Comparison of ENCODE assay signal across 10 cellular contexts in genomic region chr3:50300681-50301254, GRCh38. TPM values are rescaled to one million over a fixed set of nuclear protein-coding genes. Genes with fewer than 3 reads are reported as not detected.
DNase-seq lines count a peak whose midpoint lies in the region; ATAC-seq, FAIRE-seq and TF ChIP-seq lines count a peak whose summit lies in the region.
"Had no signal": no experiment of that assay in that cellular context is flagged by ENCODE, and none has a peak within 500 bp of the region (broad histone marks: within the 10 kb centered on the region; RNA-seq: fewer than 3 reads in every experiment).

No MANE protein-coding gene starts in this region.

- 0 out of 3 replicates have a peak, but pooled peaks have one; percentile 23 for TF ChIP-seq CTCF in H9 (conservative IDR thresholded peaks at IDR 0.05)
- TF ChIP-seq CTCF in hepatocyte (IDR thresholded peaks at IDR 0.05; ENCODE audit: poor library complexity) = no peak

- no peaks in the 10 kb centered on the region for H3K9me2 ChIP-seq in hepatocyte (replicated peaks; ENCODE audit: insufficient read depth)

- H3K36me3 Mint-ChIP-seq in H9 (ENCODE audit: insufficient read depth in 1 of 3, low read depth in 3 of 3) = peaks cover 0 to 8% (median 1%) of the 10 kb centered on the region in 3 experiments; a peak in 1 of 7 replicates
- H3K36me3 Mint-ChIP-seq in activated CD8-positive, alpha-beta T cell treated with anti-CD3 and anti-CD28 coated beads, Interleukin-2, amount 10 ng/mL, durations not matched to agents 7 days and 5 days (ENCODE audit: low read depth) = peaks cover 2% of the 10 kb centered on the region

- no peak overlapping the region for H4K91ac ChIP-seq in H9 (ENCODE audit: insufficient read length, low read depth, low read length)

- no peak overlapping the region for H3K27ac ChIP-seq in H9 (ENCODE audit: insufficient read length, low read depth, low read length)
- peak overlapping the region; percentile 94 for H3K27ac ChIP-seq in hepatocyte
- H3K27ac ChIP-seq in skeletal muscle tissue (ENCODE audit: low read depth, low read length) = peak overlapping the region; percentile 88

- H4K5ac ChIP-seq in H9 (ENCODE audit: insufficient read length, low read depth, low read length) = no peak overlapping the region

- no peak overlapping the region for H3K23ac ChIP-seq in H9 (ENCODE audit: insufficient read length, low read depth, low read length)

- no peak overlapping the region for H3T11ph ChIP-seq in H9 (ENCODE audit: low read length)

- H3K14ac ChIP-seq in H9 (ENCODE audit: insufficient read depth, low read length) = no peak overlapping the region

- no peak overlapping the region for H4K8ac ChIP-seq in H9 (replicated peaks; ENCODE audit: insufficient read length, low read depth, low read length)

- H3K9ac ChIP-seq in H9 (ENCODE audit: extremely low read depth, insufficient read length, low read length) (no peak overlapping the region), skeletal muscle tissue (ENCODE audit: low read depth in 1 of 3, low read length in 3 of 3) (peak overlapping the region; percentile 83 to 96 (median 94))

- POLR2A ChIA-PET in activated CD8-positive, alpha-beta T cell treated with anti-CD3 and anti-CD28 coated beads, Interleukin-2, amount 10 ng/mL, durations not matched to agents 7 days and 5 days (lab: Charles Lee) = no interaction called here

- H3K4ac ChIP-seq in H9 (ENCODE audit: low read depth, low read length) = no peak overlapping the region

- no peaks in the 10 kb centered on the region for H3K9me3 ChIP-seq in H9 (ENCODE audit: control insufficient read depth, low read depth, low read length)
- H3K9me3 ChIP-seq in hepatocyte (ENCODE audit: low read depth) = no peaks in the 10 kb centered on the region
- no peaks in the 10 kb centered on the region for H3K9me3 ChIP-seq in skeletal muscle tissue (ENCODE audit: control insufficient read depth in 3 of 3, low read length in 3 of 3)

- peaks cover 6% of the 10 kb centered on the region for H3K23me2 ChIP-seq in H9 (ENCODE audit: insufficient read length, low read depth, low read length, poor library complexity, severe bottlenecking)

- H3K79me1 ChIP-seq in H9 (ENCODE audit: insufficient read depth, low read depth, low read length, poor library complexity, severe bottlenecking) = no peaks in the 10 kb centered on the region

- no peak overlapping the region for H2BK15ac ChIP-seq in H9 (ENCODE audit: low read depth, low read length)

- peak overlapping the region in 1 of 2 experiments; percentile 99; a peak in 1 of 5 replicates for H3K4me3 Mint-ChIP-seq in H9
- peak overlapping the region; percentile 97 for H3K4me3 Mint-ChIP-seq in activated CD8-positive, alpha-beta T cell treated with anti-CD3 and anti-CD28 coated beads, Interleukin-2, amount 10 ng/mL, durations not matched to agents 7 days and 5 days

- in situ Hi-C loops in ACHN (cut with HindIII; ENCODE audit: low pct_ligation_motif_present, low pct_unique_long_range_greater_than_20kb, low sequenced_read_pairs) = no loop called here

- H2BK20ac ChIP-seq in H9 (ENCODE audit: low read depth, low read length, poor library complexity, severe bottlenecking) = no peak overlapping the region

- H3K4me1 Mint-ChIP-seq in H9 = peaks cover 25 to 27% of the 10 kb centered on the region in 2 experiments
- H3K4me1 Mint-ChIP-seq in activated CD8-positive, alpha-beta T cell treated with anti-CD3 and anti-CD28 coated beads, Interleukin-2, amount 10 ng/mL, durations not matched to agents 7 days and 5 days (ENCODE audit: low read depth) = peaks cover 32% of the 10 kb centered on the region

- H3K79me2 ChIP-seq in H9 (ENCODE audit: insufficient read depth, low read length) (no peaks in the 10 kb centered on the region), hepatocyte (peaks cover 11% of the 10 kb centered on the region)

- H2AK5ac ChIP-seq in H9 (ENCODE audit: insufficient read length, low read length) = no peak overlapping the region

- H3K4me3 ChIP-seq in hepatocyte = no peak overlapping the region
- H3K4me3 ChIP-seq in skeletal muscle tissue (ENCODE audit: low read length in 3 of 3) = peak overlapping the region; percentile 84 to 86 (median 86)

- H4K20me1 ChIP-seq in H9 (ENCODE audit: control insufficient read depth, insufficient read depth, insufficient read length) (no peaks in the 10 kb centered on the region), hepatocyte (ENCODE audit: insufficient read depth, poor library complexity, severe bottlenecking) (no peaks in the 10 kb centered on the region)

- no peak overlapping the region for H2BK12ac ChIP-seq in H9 (ENCODE audit: insufficient read length, low read depth, low read length)

- H3K4me2 ChIP-seq in H9 (ENCODE audit: insufficient read depth, insufficient read length, low read length) = no peak overlapping the region
- peak overlapping the region; percentile 79 for H3K4me2 ChIP-seq in hepatocyte

- peaks cover 0 to 8% of the 10 kb centered on the region in 2 experiments; a peak in 4 of 5 replicates for H3K9me3 Mint-ChIP-seq in H9
- H3K9me3 Mint-ChIP-seq in activated CD8-positive, alpha-beta T cell treated with anti-CD3 and anti-CD28 coated beads, Interleukin-2, amount 10 ng/mL, durations not matched to agents 7 days and 5 days (ENCODE audit: insufficient read depth) = no peaks in the 10 kb centered on the region

- H3K56ac ChIP-seq in H9 (ENCODE audit: insufficient read length, low read depth, low read length) = no peak overlapping the region

- H3K18ac ChIP-seq in H9 (ENCODE audit: insufficient read length, low read depth, low read length) = no peak overlapping the region

- DNase-seq in H9 (no peak), hepatocyte (ENCODE audit: low spot score) (no peak), EL (no peak), H54 (ENCODE audit: insufficient read length, low spot score) (no peak), SIG-M5 (lab: John Stamatoyannopoulos, UW) (no peak), ACHN (no peak)
- no peak for DNase-seq in activated CD8-positive, alpha-beta T cell treated with anti-CD3 and anti-CD28 coated beads, Interleukin-2, amount 10 ng/mL, durations not matched to agents 7 days and 5 days
- DNase-seq: activated gamma-delta T cell treated with Interleukin-2 at 50 U/mL for 16 hours had no signal

- no peak overlapping the region for H2BK5ac ChIP-seq in H9 (ENCODE audit: insufficient read length, low read length)

- ATAC-seq in activated CD8-positive, alpha-beta T cell treated with anti-CD3 and anti-CD28 coated beads, Interleukin-2, amount 10 ng/mL, durations not matched to agents 7 days and 5 days = no peak

- H3K4me1 ChIP-seq in H9 (ENCODE audit: insufficient read depth, low read length) (no peaks in the 10 kb centered on the region), hepatocyte (ENCODE audit: insufficient read depth) (peaks cover 17% of the 10 kb centered on the region), skeletal muscle tissue (ENCODE audit: control insufficient read depth in 3 of 3, insufficient read depth in 3 of 3, low read length in 3 of 3) (peaks cover 44 to 54% (median 44%) of the 10 kb centered on the region in 3 donors)

- no peak for TF ChIP-seq POLR2A in H54 (IDR thresholded peaks at IDR 0.05; ENCODE audit: low read depth, low read length)

- no peaks in the 10 kb centered on the region for H3K27me3 Mint-ChIP-seq in H9 (ENCODE audit: low read depth)
- H3K27me3 Mint-ChIP-seq in activated CD8-positive, alpha-beta T cell treated with anti-CD3 and anti-CD28 coated beads, Interleukin-2, amount 10 ng/mL, durations not matched to agents 7 days and 5 days (ENCODE audit: low read depth) = no peaks in the 10 kb centered on the region

- H2BK120ac ChIP-seq in H9 (ENCODE audit: low read depth, low read length, poor library complexity, severe bottlenecking) = no peak overlapping the region

- CTCF ChIA-PET in activated CD8-positive, alpha-beta T cell treated with anti-CD3 and anti-CD28 coated beads, Interleukin-2, amount 10 ng/mL, durations not matched to agents 7 days and 5 days (lab: Charles Lee) = interaction anchor here (10.1 kb wide), 1 partner anchor 21 kb away, joined by 113 read pairs; the partner anchor contains the start of gene HYAL2

- H3K36me3 ChIP-seq in hepatocyte (replicated peaks; ENCODE audit: insufficient read depth, low read depth) = no peaks in the 10 kb centered on the region
- peaks cover 0 to 5% (median 4%) of the 10 kb centered on the region in 3 donors for H3K36me3 ChIP-seq in skeletal muscle tissue (ENCODE audit: control insufficient read depth in 3 of 3, insufficient read depth in 3 of 3, low read length in 3 of 3)

- WGBS in H9 (ENCODE audit: extremely low coverage, insufficient read length, low lambda C conversion rate) = no CpG with 5 or more reads among the region's 6 CpGs
- 93% methylated on average over 6 of the region's 6 CpGs for WGBS in hepatocyte (ENCODE audit: low lambda C conversion rate, missing lambda C conversion rate)

- H3K27me3 ChIP-seq in H9 (ENCODE audit: insufficient read depth, low read length) = no peaks in the 10 kb centered on the region
- no peaks in the 10 kb centered on the region for H3K27me3 ChIP-seq in hepatocyte
- no peaks in the 10 kb centered on the region for H3K27me3 ChIP-seq in skeletal muscle tissue (ENCODE audit: control insufficient read depth in 3 of 3, insufficient read depth in 3 of 3, low read length in 3 of 3)

- FAIRE-seq in H54 (lab: Jason Lieb, UNC) = no peak

- no peak overlapping the region; a peak in 1 of 7 replicates for H3K27ac Mint-ChIP-seq in H9
- peak overlapping the region; percentile 99 for H3K27ac Mint-ChIP-seq in activated CD8-positive, alpha-beta T cell treated with anti-CD3 and anti-CD28 coated beads, Interleukin-2, amount 10 ng/mL, durations not matched to agents 7 days and 5 days

- no peak overlapping the region for H2AFZ ChIP-seq in H9 (ENCODE audit: low read length)
- H2AFZ ChIP-seq in hepatocyte = no peak overlapping the region

RNA-seq across cellular contexts. Expression of gene HYAL3, which starts 1.6 kb away (rescaled TPM):
- total RNA-seq in H9 (2021) = 2.3 and 3.1 TPM in 2 replicates
- 10 to 100 TPM in 1 of 2 experiments, 1 to 10 TPM in 1; 9.7 to 12.7 TPM for total RNA-seq in activated CD8-positive, alpha-beta T cell treated with anti-CD3 and anti-CD28 coated beads, Interleukin-2, amount 10 ng/mL, durations not matched to agents 7 days and 5 days
- total RNA-seq in hepatocyte = 3.7 and 9.0 TPM in 2 replicates
- polyA plus RNA-seq in hepatocyte = 5.6 and 7.0 TPM in 2 replicates
- total RNA-seq in skeletal muscle tissue = 3.7 TPM

RNA-seq across cellular contexts. Expression of gene NAA80, which starts 1.6 kb away (rescaled TPM):
- total RNA-seq in H9 (2021) (4.9 and 6.0 TPM in 2 replicates), hepatocyte (6.7 and 7.1 TPM in 2 replicates), skeletal muscle tissue (1.6 TPM)
- total RNA-seq in activated CD8-positive, alpha-beta T cell treated with anti-CD3 and anti-CD28 coated beads, Interleukin-2, amount 10 ng/mL, durations not matched to agents 7 days and 5 days = 10 to 100 TPM; 26.8 to 28.5 TPM
- polyA plus RNA-seq in hepatocyte = 17.0 and 19.5 TPM in 2 replicates

RNA-seq across cellular contexts. Expression of gene HYAL1, which starts 2.6 kb away (rescaled TPM):
- total RNA-seq in H9 (2021) (2.0 and 2.2 TPM in 2 replicates), hepatocyte (22.3 and 34.3 TPM in 2 replicates), skeletal muscle tissue (2.6 TPM)
- under 1 TPM in 1 of 2 experiments, not detected in 1; 0.16 TPM for total RNA-seq in activated CD8-positive, alpha-beta T cell treated with anti-CD3 and anti-CD28 coated beads, Interleukin-2, amount 10 ng/mL, durations not matched to agents 7 days and 5 days
- polyA plus RNA-seq in hepatocyte = 5.5 and 11.8 TPM in 2 replicates
- total RNA-seq: H4 had no signal

RNA-seq across cellular contexts. Expression of gene IFRD2, which starts 8.5 kb away (rescaled TPM):
- 107 and 109 TPM in 2 replicates for total RNA-seq in H9 (2021)
- total RNA-seq in activated CD8-positive, alpha-beta T cell treated with anti-CD3 and anti-CD28 coated beads, Interleukin-2, amount 10 ng/mL, durations not matched to agents 7 days and 5 days = 10 to 100 TPM; 81.3 to 85.1 TPM
- total RNA-seq in hepatocyte = 37.0 and 41.4 TPM in 2 replicates
- 71.6 and 76.2 TPM in 2 replicates for polyA plus RNA-seq in hepatocyte
- 44.9 TPM for total RNA-seq in skeletal muscle tissue

RNA-seq across cellular contexts. Expression of gene HYAL2, which starts 21.8 kb away (rescaled TPM):
- total RNA-seq in H9 (2021) (51.9 and 57.6 TPM in 2 replicates), hepatocyte (79.0 and 125 TPM in 2 replicates), skeletal muscle tissue (43.8 TPM)
- 1 to 10 TPM; 6.5 to 6.8 TPM for total RNA-seq in activated CD8-positive, alpha-beta T cell treated with anti-CD3 and anti-CD28 coated beads, Interleukin-2, amount 10 ng/mL, durations not matched to agents 7 days and 5 days
- 63.9 and 75.4 TPM in 2 replicates for polyA plus RNA-seq in hepatocyte
